Comparison of ENCODE assay signal across 8 cellular contexts in genomic region chr15:39580630-39581500, GRCh38. TPM values are rescaled to one million over a fixed set of nuclear protein-coding genes. Genes with fewer than 3 reads are reported as not detected.
DNase-seq lines count a peak whose midpoint lies in the region; ATAC-seq and TF ChIP-seq lines count a peak whose summit lies in the region.

Gene THBS1, plus strand, starts transcription at chr15:39581079. Its CDS starts 779 bp downstream, at chr15:39581858.

- H2AK5ac ChIP-seq in neuronal stem cell (ENCODE audit: low read depth, low read length): peak within 1 kb of the TSS; percentile 27

- peaks cover 11% of the 10 kb centered on the region for H3K4me1 ChIP-seq in foreskin keratinocyte
- peaks cover 15 to 19% of the 10 kb centered on the region in 2 donors for H3K4me1 ChIP-seq in neuronal stem cell (ENCODE audit: control insufficient read depth in 2 of 2, insufficient read depth in 1 of 2, low read depth in 1 of 2, low read length in 2 of 2)

- no peak within 1 kb of the TSS for H2BK120ac ChIP-seq in neuronal stem cell (ENCODE audit: low read depth, low read length)

- no peak within 1 kb of the TSS for H2BK5ac ChIP-seq in neuronal stem cell (ENCODE audit: low read length)

- H3K4ac ChIP-seq in neuronal stem cell (ENCODE audit: low read length): no peak within 1 kb of the TSS

- DNase-seq in AG08396 (ENCODE audit: low spot score) (peak; percentile 93), NCI-H69 (lab: John Stamatoyannopoulos, UW) (peak; percentile 78), activated gamma-delta T cell treated with Interleukin-2 at 50 U/mL for 16 hours (peak; percentile 38), foreskin keratinocyte (peak; percentile 82 to 89), neuronal stem cell (ENCODE audit: low spot score) (peak; percentile 91), ureter (ENCODE audit: low spot score) (peak; percentile 87), KG1 (lab: John Stamatoyannopoulos, UW) (no peak)

- TF ChIP-seq CTCF in foreskin keratinocyte (conservative IDR thresholded peaks at IDR 0.05): no peak

- H3K27me3 ChIP-seq in foreskin keratinocyte (no peaks in the 10 kb centered on the region), neuronal stem cell (ENCODE audit: control insufficient read depth in 3 of 3, insufficient read depth in 3 of 3, low read depth in 1 of 3, low read length in 3 of 3) (no peaks in the 10 kb centered on the region)

- peak within 1 kb of the TSS; percentile 14 for H4K91ac ChIP-seq in neuronal stem cell (ENCODE audit: low read depth, low read length, poor library complexity)

- WGBS in neuronal stem cell (ENCODE audit: extremely low coverage in 2 of 2, insufficient read length in 2 of 2, insufficient replicate concordance in 1 of 2), 2 donors: no CpG with 5 or more reads among the region's 71 CpGs

- H4K8ac ChIP-seq in neuronal stem cell (ENCODE audit: low read depth, low read length): peak within 1 kb of the TSS; percentile 45

- peak within 1 kb of the TSS; percentile 95 for H3K9ac ChIP-seq in neuronal stem cell (ENCODE audit: low read depth, low read length, poor library complexity)

- peak within 1 kb of the TSS; percentile 70 for H3K23ac ChIP-seq in neuronal stem cell (ENCODE audit: low read depth, low read length, poor library complexity)

- peak within 1 kb of the TSS; percentile 97 for H3K18ac ChIP-seq in neuronal stem cell (ENCODE audit: low read length)

- H3K27ac ChIP-seq in foreskin keratinocyte (peak within 1 kb of the TSS; percentile 78), neuronal stem cell (replicated peaks; ENCODE audit: low read length) (peak within 1 kb of the TSS; percentile 66)

- H3K14ac ChIP-seq in neuronal stem cell (ENCODE audit: low read length): no peak within 1 kb of the TSS

- peak within 1 kb of the TSS; percentile 92 for H3K4me2 ChIP-seq in neuronal stem cell (ENCODE audit: insufficient read depth, low read length, poor library complexity, severe bottlenecking)

- peak within 1 kb of the TSS; percentile 99 for H2AFZ ChIP-seq in neuronal stem cell (ENCODE audit: low read length)

- peak within 1 kb of the TSS; percentile 51 to 85 for H3K4me3 ChIP-seq in neuronal stem cell (ENCODE audit: low read length in 2 of 2)

- peaks cover 1% of the 10 kb centered on the region for H3K79me1 ChIP-seq in neuronal stem cell (ENCODE audit: low read depth, low read length)

- H2BK12ac ChIP-seq in neuronal stem cell (ENCODE audit: low read length): no peak within 1 kb of the TSS

- no peak within 1 kb of the TSS for H2BK15ac ChIP-seq in neuronal stem cell (ENCODE audit: low read length)

- H3K36me3 ChIP-seq in neuronal stem cell (replicated peaks in 1 of 2; ENCODE audit: control insufficient read depth in 2 of 2, insufficient read depth in 2 of 2, low read length in 2 of 2): peaks cover 13 to 40% of the 10 kb centered on the region in 2 donors

- ATAC-seq in GM21367 (IDR thresholded peaks at IDR 0.05; ENCODE audit: unreplicated experiment) (peak; percentile 6), foreskin keratinocyte (peak; percentile 63)

- H3K9me3 ChIP-seq in neuronal stem cell (replicated peaks in 1 of 2; ENCODE audit: control insufficient read depth in 2 of 2, insufficient read depth in 1 of 2, low read depth in 1 of 2, low read length in 2 of 2): no peaks in the 10 kb centered on the region

RNA-seq across cellular contexts. Expression of gene THBS1, which starts in this region (rescaled TPM):
- total RNA-seq in foreskin keratinocyte (2,996 and 3,493 TPM in 2 replicates), ureter (154 TPM)
- polyA plus RNA-seq in foreskin keratinocyte: 253 and 366 TPM in 2 replicates
- 3.1 TPM for polyA plus RNA-seq in neuronal stem cell (2013, experiment 1 of 2)
- 3.8 TPM for polyA plus RNA-seq in neuronal stem cell (2013, experiment 2 of 2)

Comparison
In these comparisons a context has a peak if more than half of its experiments do, and no peak if none do; other contexts are left out.
1. RNA of gene THBS1 (total RNA-seq): 2,996 to 3,493 TPM in foreskin keratinocyte; 154 TPM in ureter (single experiment); every median in the first group is over 10 times any median in the second.